Comparison of ENCODE assay signal across 1 cellular context in the genomic region with DNA sequence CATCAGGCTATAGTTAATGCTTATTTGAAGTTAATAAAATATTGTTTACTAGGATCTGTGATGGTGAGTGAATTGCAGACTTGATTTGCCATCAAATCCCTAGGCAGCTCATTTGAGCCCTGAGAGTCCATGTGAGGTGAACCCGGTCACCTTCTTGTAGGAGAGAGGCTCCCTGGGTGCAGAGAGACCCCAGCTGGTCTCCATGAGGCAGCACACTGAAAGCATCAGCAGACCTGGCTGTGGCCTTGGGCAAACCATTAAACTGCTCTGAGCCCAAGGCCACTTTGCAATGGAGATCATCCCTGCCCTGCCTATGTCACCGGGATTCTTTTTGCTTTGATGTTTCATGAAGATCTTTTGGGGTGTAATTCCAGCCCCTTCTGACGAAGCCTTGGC.
A peak's percentile ranks its signal among the peaks of the same experiment; 100 is the strongest.
TF ChIP-seq lines count a peak whose summit lies in the region.

No MANE protein-coding gene starts in this region.

TF ChIP-seq in HepG2, 621 proteins besides CTCF, POLR2A, EP300 and RAD21 (continued from another document):
- 0 out of 2 replicates have a peak, but pooled peaks have one; percentile 12 for TF ChIP-seq FOXK1 (CRISPR knock-in tag; IDR thresholded peaks at IDR 0.05; ENCODE audit: borderline replicate concordance, low read depth)
- TF ChIP-seq ZNF644 (CRISPR knock-in tag; IDR thresholded peaks at IDR 0.05; ENCODE audit: low read depth), result 0 out of 2 replicates have a peak, but pooled peaks have one; percentile 38
- peak; percentile 64 for TF ChIP-seq SMC3 (IDR thresholded peaks at IDR 0.05; ENCODE audit: low read length)
- TF ChIP-seq ZFX (CRISPR knock-in tag; IDR thresholded peaks at IDR 0.05; ENCODE audit: low read depth), result peak; percentile 43
- TF ChIP-seq MYNN (CRISPR knock-in tag; IDR thresholded peaks at IDR 0.05; ENCODE audit: low read depth), result no peak
- TF ChIP-seq SRSF4 (IDR thresholded peaks at IDR 0.05; ENCODE audit: low read depth, low read length, poor library complexity, severe bottlenecking), result no peak
- TF ChIP-seq ZNF552 (CRISPR knock-in tag; IDR thresholded peaks at IDR 0.05; ENCODE audit: borderline replicate concordance), result no peak
- TF ChIP-seq, protein P1, sequence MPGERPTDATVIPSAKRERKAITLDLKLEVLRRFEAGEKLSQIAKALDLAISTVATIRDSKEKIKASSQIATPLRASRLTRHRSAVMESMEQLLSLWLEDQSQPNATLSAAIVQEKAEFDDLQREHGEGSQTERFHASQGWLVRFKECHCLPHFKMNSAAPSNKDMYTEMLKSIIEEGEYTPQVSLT (CRISPR knock-in tag; IDR thresholded peaks at IDR 0.05; ENCODE audit: borderline replicate concordance, low read depth), result no peak
- TF ChIP-seq ZNF501 (CRISPR knock-in tag; IDR thresholded peaks at IDR 0.05), result 0 out of 2 replicates have a peak, but pooled peaks have one; percentile 25
- TF ChIP-seq THRA (CRISPR knock-in tag; IDR thresholded peaks at IDR 0.05; ENCODE audit: borderline replicate concordance), result 0 out of 2 replicates have a peak, but pooled peaks have one; percentile 14
- no peak for TF ChIP-seq PHB2 (IDR thresholded peaks at IDR 0.05; ENCODE audit: partially characterized antibody)
- no peak for TF ChIP-seq NR2F6 (IDR thresholded peaks at IDR 0.05)
- TF ChIP-seq NR2F6 (CRISPR knock-in tag; IDR thresholded peaks at IDR 0.05), result peak; percentile 31; the same call in 1 of the 2 replicates
- TF ChIP-seq ZNF691 (CRISPR knock-in tag; IDR thresholded peaks at IDR 0.05; ENCODE audit: borderline replicate concordance, low read depth), result peak; percentile 48; the same call in 1 of the 2 replicates
- TF ChIP-seq RELA (CRISPR knock-in tag; IDR thresholded peaks at IDR 0.05), result 0 out of 2 replicates have a peak, but pooled peaks have one; percentile 16
- 0 out of 2 replicates have a peak, but pooled peaks have one; percentile 30 for TF ChIP-seq ZNF800 (CRISPR knock-in tag; IDR thresholded peaks at IDR 0.05)
- TF ChIP-seq XRCC5 (optimal IDR thresholded peaks at IDR 0.05; ENCODE audit: low read length), result peak; percentile 45
- 0 out of 2 replicates have a peak, but pooled peaks have one; percentile 29 for TF ChIP-seq IRF2 (CRISPR knock-in tag; IDR thresholded peaks at IDR 0.05)
- TF ChIP-seq STAG1 (CRISPR knock-in tag; IDR thresholded peaks at IDR 0.05), result peak; percentile 87
- TF ChIP-seq RXRB (CRISPR knock-in tag; IDR thresholded peaks at IDR 0.05; ENCODE audit: borderline replicate concordance), result peak; percentile 56; the same call in 1 of the 2 replicates
- 0 out of 2 replicates have a peak, but pooled peaks have one; percentile 14 for TF ChIP-seq SPEN (CRISPR knock-in tag; IDR thresholded peaks at IDR 0.05; ENCODE audit: low read depth)
- 0 out of 2 replicates have a peak, but pooled peaks have one; percentile 32 for TF ChIP-seq ZNF350 (CRISPR knock-in tag; IDR thresholded peaks at IDR 0.05; ENCODE audit: borderline replicate concordance, low read depth)
TF ChIP-seq in HepG2: peak in this region for 21.
